ENCODE assay signal across 1 cellular context in the genomic region with DNA sequence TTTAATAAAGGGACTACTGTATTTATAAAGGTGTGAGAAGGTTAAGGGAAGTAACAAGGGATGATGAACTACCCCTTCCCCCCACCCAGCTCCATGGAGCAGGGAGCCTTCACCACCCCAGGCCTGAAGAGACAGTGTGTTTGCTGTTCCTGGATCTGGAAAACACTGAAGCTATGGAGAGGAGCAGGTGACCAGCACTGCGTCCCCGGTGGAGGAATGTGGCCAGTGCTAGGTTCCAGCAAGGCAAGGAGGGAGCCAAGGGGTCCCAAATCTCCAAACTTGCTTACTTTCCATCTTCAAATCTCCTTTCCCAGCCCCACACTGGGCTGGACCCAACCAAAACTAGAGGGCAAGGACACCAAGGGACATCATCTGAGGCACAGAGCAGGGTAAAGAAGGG.
TF ChIP-seq lines count a peak whose summit lies in the region.

No MANE protein-coding gene starts in this region.

TF ChIP-seq in GM23338, 12 proteins besides CTCF, POLR2A, EP300 and RAD21:
- TF ChIP-seq, protein P1, sequence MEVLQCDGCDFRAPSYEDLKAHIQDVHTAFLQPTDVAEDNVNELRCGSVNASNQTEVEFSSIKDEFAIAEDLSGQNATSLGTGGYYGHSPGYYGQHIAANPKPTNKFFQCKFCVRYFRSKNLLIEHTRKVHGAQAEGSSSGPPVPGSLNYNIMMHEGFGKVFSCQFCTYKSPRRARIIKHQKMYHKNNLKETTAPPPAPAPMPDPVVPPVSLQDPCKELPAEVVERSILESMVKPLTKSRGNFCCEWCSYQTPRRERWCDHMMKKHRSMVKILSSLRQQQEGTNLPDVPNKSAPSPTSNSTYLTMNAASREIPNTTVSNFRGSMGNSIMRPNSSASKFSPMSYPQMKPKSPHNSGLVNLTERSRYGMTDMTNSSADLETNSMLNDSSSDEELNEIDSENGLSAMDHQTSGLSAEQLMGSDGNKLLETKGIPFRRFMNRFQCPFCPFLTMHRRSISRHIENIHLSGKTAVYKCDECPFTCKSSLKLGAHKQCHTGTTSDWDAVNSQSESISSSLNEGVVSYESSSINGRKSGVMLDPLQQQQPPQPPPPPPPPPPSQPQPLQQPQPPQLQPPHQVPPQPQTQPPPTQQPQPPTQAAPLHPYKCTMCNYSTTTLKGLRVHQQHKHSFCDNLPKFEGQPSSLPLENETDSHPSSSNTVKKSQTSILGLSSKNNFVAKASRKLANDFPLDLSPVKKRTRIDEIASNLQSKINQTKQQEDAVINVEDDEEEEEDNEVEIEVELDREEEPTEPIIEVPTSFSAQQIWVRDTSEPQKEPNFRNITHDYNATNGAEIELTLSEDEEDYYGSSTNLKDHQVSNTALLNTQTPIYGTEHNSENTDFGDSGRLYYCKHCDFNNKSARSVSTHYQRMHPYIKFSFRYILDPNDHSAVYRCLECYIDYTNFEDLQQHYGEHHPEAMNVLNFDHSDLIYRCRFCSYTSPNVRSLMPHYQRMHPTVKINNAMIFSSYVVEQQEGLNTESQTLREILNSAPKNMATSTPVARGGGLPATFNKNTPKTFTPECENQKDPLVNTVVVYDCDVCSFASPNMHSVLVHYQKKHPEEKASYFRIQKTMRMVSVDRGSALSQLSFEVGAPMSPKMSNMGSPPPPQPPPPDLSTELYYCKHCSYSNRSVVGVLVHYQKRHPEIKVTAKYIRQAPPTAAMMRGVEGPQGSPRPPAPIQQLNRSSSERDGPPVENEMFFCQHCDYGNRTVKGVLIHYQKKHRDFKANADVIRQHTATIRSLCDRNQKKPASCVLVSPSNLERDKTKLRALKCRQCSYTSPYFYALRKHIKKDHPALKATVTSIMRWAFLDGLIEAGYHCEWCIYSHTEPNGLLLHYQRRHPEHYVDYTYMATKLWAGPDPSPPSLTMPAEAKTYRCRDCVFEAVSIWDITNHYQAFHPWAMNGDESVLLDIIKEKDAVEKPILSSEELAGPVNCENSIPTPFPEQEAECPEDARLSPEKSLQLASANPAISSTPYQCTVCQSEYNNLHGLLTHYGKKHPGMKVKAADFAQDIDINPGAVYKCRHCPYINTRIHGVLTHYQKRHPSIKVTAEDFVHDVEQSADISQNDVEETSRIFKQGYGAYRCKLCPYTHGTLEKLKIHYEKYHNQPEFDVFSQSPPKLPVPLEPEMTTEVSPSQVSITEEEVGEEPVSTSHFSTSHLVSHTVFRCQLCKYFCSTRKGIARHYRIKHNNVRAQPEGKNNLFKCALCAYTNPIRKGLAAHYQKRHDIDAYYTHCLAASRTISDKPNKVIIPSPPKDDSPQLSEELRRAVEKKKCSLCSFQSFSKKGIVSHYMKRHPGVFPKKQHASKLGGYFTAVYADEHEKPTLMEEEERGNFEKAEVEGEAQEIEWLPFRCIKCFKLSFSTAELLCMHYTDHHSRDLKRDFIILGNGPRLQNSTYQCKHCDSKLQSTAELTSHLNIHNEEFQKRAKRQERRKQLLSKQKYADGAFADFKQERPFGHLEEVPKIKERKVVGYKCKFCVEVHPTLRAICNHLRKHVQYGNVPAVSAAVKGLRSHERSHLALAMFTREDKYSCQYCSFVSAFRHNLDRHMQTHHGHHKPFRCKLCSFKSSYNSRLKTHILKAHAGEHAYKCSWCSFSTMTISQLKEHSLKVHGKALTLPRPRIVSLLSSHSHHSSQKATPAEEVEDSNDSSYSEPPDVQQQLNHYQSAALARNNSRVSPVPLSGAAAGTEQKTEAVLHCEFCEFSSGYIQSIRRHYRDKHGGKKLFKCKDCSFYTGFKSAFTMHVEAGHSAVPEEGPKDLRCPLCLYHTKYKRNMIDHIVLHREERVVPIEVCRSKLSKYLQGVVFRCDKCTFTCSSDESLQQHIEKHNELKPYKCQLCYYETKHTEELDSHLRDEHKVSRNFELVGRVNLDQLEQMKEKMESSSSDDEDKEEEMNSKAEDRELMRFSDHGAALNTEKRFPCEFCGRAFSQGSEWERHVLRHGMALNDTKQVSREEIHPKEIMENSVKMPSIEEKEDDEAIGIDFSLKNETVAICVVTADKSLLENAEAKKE (CRISPR knock-in tag; IDR thresholded peaks at IDR 0.05), result no peak
- TF ChIP-seq ZNF331 (CRISPR knock-in tag; IDR thresholded peaks at IDR 0.05; ENCODE audit: low read depth) (no peak), ZNF114 (CRISPR knock-in tag; IDR thresholded peaks at IDR 0.05) (no peak), EZH2 (IDR thresholded peaks at IDR 0.05; ENCODE audit: low read depth, unreplicated experiment) (no peak), STAT1 (IDR thresholded peaks at IDR 0.05; ENCODE audit: unreplicated experiment) (no peak), CREB1 (CRISPR knock-in tag; IDR thresholded peaks at IDR 0.05; ENCODE audit: low read depth) (no peak), JUNB (IDR thresholded peaks at IDR 0.05; ENCODE audit: unreplicated experiment) (no peak), POLR2AphosphoS5 (IDR thresholded peaks at IDR 0.05; ENCODE audit: low read depth) (no peak), EZH2phosphoT487 (IDR thresholded peaks at IDR 0.05; ENCODE audit: unreplicated experiment) (no peak), NANOG (IDR thresholded peaks at IDR 0.05; ENCODE audit: borderline replicate concordance) (no peak)
- TF ChIP-seq, protein P2, sequence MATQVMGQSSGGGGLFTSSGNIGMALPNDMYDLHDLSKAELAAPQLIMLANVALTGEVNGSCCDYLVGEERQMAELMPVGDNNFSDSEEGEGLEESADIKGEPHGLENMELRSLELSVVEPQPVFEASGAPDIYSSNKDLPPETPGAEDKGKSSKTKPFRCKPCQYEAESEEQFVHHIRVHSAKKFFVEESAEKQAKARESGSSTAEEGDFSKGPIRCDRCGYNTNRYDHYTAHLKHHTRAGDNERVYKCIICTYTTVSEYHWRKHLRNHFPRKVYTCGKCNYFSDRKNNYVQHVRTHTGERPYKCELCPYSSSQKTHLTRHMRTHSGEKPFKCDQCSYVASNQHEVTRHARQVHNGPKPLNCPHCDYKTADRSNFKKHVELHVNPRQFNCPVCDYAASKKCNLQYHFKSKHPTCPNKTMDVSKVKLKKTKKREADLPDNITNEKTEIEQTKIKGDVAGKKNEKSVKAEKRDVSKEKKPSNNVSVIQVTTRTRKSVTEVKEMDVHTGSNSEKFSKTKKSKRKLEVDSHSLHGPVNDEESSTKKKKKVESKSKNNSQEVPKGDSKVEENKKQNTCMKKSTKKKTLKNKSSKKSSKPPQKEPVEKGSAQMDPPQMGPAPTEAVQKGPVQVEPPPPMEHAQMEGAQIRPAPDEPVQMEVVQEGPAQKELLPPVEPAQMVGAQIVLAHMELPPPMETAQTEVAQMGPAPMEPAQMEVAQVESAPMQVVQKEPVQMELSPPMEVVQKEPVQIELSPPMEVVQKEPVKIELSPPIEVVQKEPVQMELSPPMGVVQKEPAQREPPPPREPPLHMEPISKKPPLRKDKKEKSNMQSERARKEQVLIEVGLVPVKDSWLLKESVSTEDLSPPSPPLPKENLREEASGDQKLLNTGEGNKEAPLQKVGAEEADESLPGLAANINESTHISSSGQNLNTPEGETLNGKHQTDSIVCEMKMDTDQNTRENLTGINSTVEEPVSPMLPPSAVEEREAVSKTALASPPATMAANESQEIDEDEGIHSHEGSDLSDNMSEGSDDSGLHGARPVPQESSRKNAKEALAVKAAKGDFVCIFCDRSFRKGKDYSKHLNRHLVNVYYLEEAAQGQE (IDR thresholded peaks at IDR 0.05; ENCODE audit: unreplicated experiment), result no peak
- TF ChIP-seq, protein P3, sequence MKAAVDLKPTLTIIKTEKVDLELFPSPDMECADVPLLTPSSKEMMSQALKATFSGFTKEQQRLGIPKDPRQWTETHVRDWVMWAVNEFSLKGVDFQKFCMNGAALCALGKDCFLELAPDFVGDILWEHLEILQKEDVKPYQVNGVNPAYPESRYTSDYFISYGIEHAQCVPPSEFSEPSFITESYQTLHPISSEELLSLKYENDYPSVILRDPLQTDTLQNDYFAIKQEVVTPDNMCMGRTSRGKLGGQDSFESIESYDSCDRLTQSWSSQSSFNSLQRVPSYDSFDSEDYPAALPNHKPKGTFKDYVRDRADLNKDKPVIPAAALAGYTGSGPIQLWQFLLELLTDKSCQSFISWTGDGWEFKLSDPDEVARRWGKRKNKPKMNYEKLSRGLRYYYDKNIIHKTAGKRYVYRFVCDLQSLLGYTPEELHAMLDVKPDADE (IDR thresholded peaks at IDR 0.05), result no peak
